1 cellular context compared by ENCODE assay signal in genomic region chr16:88733630-88734360, GRCh38.
TF ChIP-seq lines count a peak whose summit lies in the region.

No MANE protein-coding gene starts in this region.

TF ChIP-seq in HCT116, 20 proteins besides CTCF, POLR2A, EP300 and RAD21 (continued from another document):
- TF ChIP-seq ZNF274 (IDR thresholded peaks at IDR 0.05; ENCODE audit: low read depth, low read length): no peak
